Comparison of ENCODE assay signal across 27 cellular contexts in genomic region chr10:3382092-3382491, GRCh38.
"Had no signal": no experiment of that assay in that cellular context is flagged by ENCODE, and none has a peak within 500 bp of the region (broad histone marks: within the 10 kb centered on the region; RNA-seq: fewer than 3 reads in every experiment).

No MANE protein-coding gene starts in this region.

- H3K27me3 ChIP-seq: stomach, suprapubic skin, testis, thyroid gland, tibial artery, tibial nerve, transverse colon, upper lobe of left lung, upper lobe of right lung, uterus, vagina had no signal

- H3K36me3 ChIP-seq: stomach, suprapubic skin, thoracic aorta, thyroid gland, tibial artery, tibial nerve, transverse colon, upper lobe of left lung, upper lobe of right lung, uterus, vagina had no signal

- H3K27ac ChIP-seq: stomach, suprapubic skin, testis, thoracic aorta, thyroid gland, tibial artery, tibial nerve, transverse colon, upper lobe of left lung, upper lobe of right lung, uterus, vagina had no signal

- H3K9me3 ChIP-seq: suprapubic skin, testis, thoracic aorta, thyroid gland, upper lobe of right lung, vagina had no signal

- DNase-seq: stimulated activated CD4-positive, alpha-beta T cell treated with anti-CD3 and anti-CD28 coated beads, Interleukin-2, amount 100 ng/mL, for 48 hours; stimulated activated CD4-positive, alpha-beta T cell treated with anti-CD3 and anti-CD28 coated beads, Interleukin-4, amount 100 ng/mL, for 1 hour; stimulated activated CD4-positive, alpha-beta T cell treated with anti-CD3 and anti-CD28 coated beads, Interleukin-4, amount 100 ng/mL, for 24 hours; stimulated activated CD4-positive, alpha-beta T cell treated with anti-CD3 and anti-CD28 coated beads, Interleukin-4, amount 100 ng/mL, for 4 hours; stimulated activated CD8-positive, alpha-beta memory T cell treated with anti-CD3 and anti-CD28 coated beads, Interleukin-4, amount 100 ng/mL, for 48 hours; stimulated activated naive B cell treated with anti-CD40 and anti-IgM and Interleukin-4, amounts not matched to agents 10 μg/mL and 1 μg/mL and 100 μg/mL, for 72 hours; stimulated activated naive CD4-positive, alpha-beta T cell; stimulated activated naive CD4-positive, alpha-beta T cell treated with Interleukin-2 at 50 U/mL for 16 hours; stimulated activated naive CD8-positive, alpha-beta T cell treated with anti-CD3 and anti-CD28 coated beads, Interleukin-15, amount 100 ng/mL, for 72 hours; stimulated activated naive CD8-positive, alpha-beta T cell treated with anti-CD3 and anti-CD28 coated beads, Interleukin-15, Interleukin-2, amounts not matched to agents 100 U/mL and 50 U/mL, for 24 hours; stomach; substantia nigra; testis; thyroid gland; tibial artery; transverse colon; trophoblast cell; upper lobe of left lung; upper lobe of right lung; uterus had no signal

- H3K4me3 ChIP-seq: stomach, suprapubic skin, testis, thoracic aorta, thyroid gland, tibial artery, tibial nerve, transverse colon, upper lobe of left lung, upper lobe of right lung, uterus, vagina had no signal

- FAIRE-seq: urothelium cell line had no signal

- ATAC-seq: stimulated activated effector memory CD8-positive, alpha-beta T cell treated with anti-CD3 and anti-CD28 coated beads, Interleukin-12 subunit alpha, Interleukin-12 subunit beta, amount 100 ng/mL, for 72 hours; stimulated activated memory B cell treated with anti-CD40 and anti-IgM and Interleukin-4, amounts not matched to agents 10 μg/mL and 1 μg/mL and 100 μg/mL, for 72 hours; stimulated activated naive B cell treated with anti-CD40 and anti-IgM and Interleukin-4, amounts not matched to agents 10 μg/mL and 1 μg/mL and 100 μg/mL, for 72 hours; stimulated activated naive CD8-positive, alpha-beta T cell treated with anti-CD3 and anti-CD28 coated beads, Interleukin-15, amount 100 ng/mL, for 72 hours; stimulated activated naive CD8-positive, alpha-beta T cell treated with anti-CD3 and anti-CD28 coated beads, Interleukin-15, Interleukin-2, amounts not matched to agents 100 U/mL and 50 U/mL, for 24 hours; upper lobe of right lung had no signal

- H3K4me1 ChIP-seq: stomach, suprapubic skin, testis, thyroid gland, tibial artery, tibial nerve, transverse colon, upper lobe of left lung, upper lobe of right lung, uterus, vagina had no signal
